8 cellular contexts compared by ENCODE assay signal in the genomic region with DNA sequence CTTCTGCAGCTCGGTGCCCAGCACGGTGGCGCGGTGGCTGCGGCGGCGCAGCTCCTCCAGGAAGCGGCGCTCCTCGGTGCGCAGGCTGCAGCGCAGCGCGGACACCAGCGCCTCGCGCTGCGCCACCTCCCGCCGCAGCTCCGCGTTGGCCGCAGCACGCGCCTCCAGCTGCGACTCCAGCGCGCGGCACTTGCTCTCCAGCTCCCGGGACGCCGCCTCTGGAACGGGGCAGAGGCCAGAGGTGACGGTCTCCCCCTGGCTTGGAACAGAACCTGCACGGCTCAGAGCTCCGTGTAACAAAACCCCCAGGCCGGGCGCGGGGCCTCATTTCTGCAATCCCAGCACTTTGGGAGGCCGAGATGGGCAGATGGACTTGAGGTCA. TPM values are rescaled to one million over a fixed set of nuclear protein-coding genes. Genes with fewer than 3 reads are reported as not detected.
A peak's percentile ranks its signal among the peaks of the same experiment; 100 is the strongest.
DNase-seq lines count a peak whose midpoint lies in the region; ATAC-seq, FAIRE-seq and TF ChIP-seq lines count a peak whose summit lies in the region.

No MANE protein-coding gene starts in this region.

- TF ChIP-seq CTCF in fibroblast of lung (conservative IDR thresholded peaks at IDR 0.05 in 1 of 2, IDR thresholded peaks at IDR 0.05 in 1 of 2; ENCODE audit: low read depth in 1 of 2, low read length in 2 of 2): no peak
- TF ChIP-seq CTCF in osteocyte (IDR thresholded peaks at IDR 0.05): no peak

- peaks cover 27% of the 10 kb centered on the region for H3K27me3 ChIP-seq in fibroblast of lung (ENCODE audit: control insufficient read depth, insufficient read depth, low read length)

- H3K4me1 Mint-ChIP-seq in osteocyte (ENCODE audit: unreplicated experiment): peaks cover 7% of the 10 kb centered on the region

- no peak overlapping the region for H3K9ac ChIP-seq in fibroblast of lung (ENCODE audit: insufficient read depth, low read length)

- no peaks in the 10 kb centered on the region for H3K4me1 ChIP-seq in fibroblast of lung (ENCODE audit: control insufficient read depth, extremely low read depth, insufficient read depth, low read length)

- H3K4me3 Mint-ChIP-seq in osteocyte (ENCODE audit: unreplicated experiment): peak overlapping the region; percentile 35

- no peak overlapping the region for H3K4me3 ChIP-seq in fibroblast of lung (replicated peaks in 1 of 4; ENCODE audit: control extremely low read depth in 1 of 4, insufficient read depth in 1 of 4, low read depth in 3 of 4, low read length in 4 of 4)

- TF ChIP-seq POLR2A in GM12891 (IDR thresholded peaks at IDR 0.05; ENCODE audit: low read depth, low read length) (no peak), GM12892 (IDR thresholded peaks at IDR 0.05; ENCODE audit: low read depth, low read length) (no peak)

- H3K79me2 ChIP-seq in fibroblast of lung (ENCODE audit: control insufficient read depth, insufficient read depth, low read length): no peaks in the 10 kb centered on the region

- no peak overlapping the region for H3K4me2 ChIP-seq in fibroblast of lung (ENCODE audit: extremely low read depth, insufficient read depth, low read length)

- no peaks in the 10 kb centered on the region for H3K36me3 ChIP-seq in fibroblast of lung (ENCODE audit: control insufficient read depth, insufficient read depth, low read length)

- H3K27me3 Mint-ChIP-seq in osteocyte (ENCODE audit: unreplicated experiment): peaks cover 24% of the 10 kb centered on the region

- no peaks in the 10 kb centered on the region for H3K9me3 Mint-ChIP-seq in osteocyte (ENCODE audit: unreplicated experiment)

- H3K9me3 ChIP-seq in fibroblast of lung (ENCODE audit: control insufficient read depth, insufficient read depth, low read depth, low read length): no peaks in the 10 kb centered on the region

- no peaks in the 10 kb centered on the region for H3K36me3 Mint-ChIP-seq in osteocyte (ENCODE audit: unreplicated experiment)

- no peak for ATAC-seq in GM18498 (IDR thresholded peaks at IDR 0.05; ENCODE audit: unreplicated experiment)

- FAIRE-seq in GM12891 (lab: Jason Lieb, UNC) (peak; percentile 93), GM12892 (lab: Jason Lieb, UNC) (no peak)

- H4K20me1 ChIP-seq in fibroblast of lung (ENCODE audit: control insufficient read depth, extremely low read depth, insufficient read depth, low read length): no peaks in the 10 kb centered on the region

- H3K27ac Mint-ChIP-seq in osteocyte (ENCODE audit: unreplicated experiment): no peak overlapping the region

- H3K27ac ChIP-seq in fibroblast of lung (ENCODE audit: insufficient read depth, low read length): no peak overlapping the region

- no peak overlapping the region for H2AFZ ChIP-seq in fibroblast of lung (ENCODE audit: low read length)

- DNase-seq in GM12891 (ENCODE audit: insufficient read length, low spot score) (peak; percentile 69), fibroblast of lung (ENCODE audit: low read depth in 2 of 2) (peak; percentile 25 to 35), osteocyte (ENCODE audit: extremely low spot score, unreplicated experiment) (no peak), NCI-H510A treated with DMSO at 0.1 percent for 48 hours (lab: John Stamatoyannopoulos, UW) (no peak), amniotic stem cell (lab: John Stamatoyannopoulos, UW) (no peak), GM12892 (ENCODE audit: insufficient read length) (no peak)
- peak; percentile 47 to 54 for DNase-seq in activated CD4-positive, alpha-beta T cell treated with anti-CD3 and anti-CD28 coated beads, Interleukin-2, amount 50 U/mL, for 48 hours

TF ChIP-seq in GM12891, 5 proteins besides CTCF, POLR2A, EP300 and RAD21:
- TF ChIP-seq SPI1 (IDR thresholded peaks at IDR 0.05; ENCODE audit: low read depth, low read length): no peak
- TF ChIP-seq POU2F2 (IDR thresholded peaks at IDR 0.05; ENCODE audit: low read depth, low read length): no peak
- no peak for TF ChIP-seq PAX5 (IDR thresholded peaks at IDR 0.05; ENCODE audit: insufficient read depth, low read length, severe bottlenecking)
- TF ChIP-seq TAF1 (IDR thresholded peaks at IDR 0.05; ENCODE audit: low read depth, low read length): no peak
- TF ChIP-seq POLR2AphosphoS5 (IDR thresholded peaks at IDR 0.05; ENCODE audit: low read depth, low read length): no peak

RNA-seq across cellular contexts. Expression of a gene that starts 13.2 kb away (rescaled TPM):
- 36.3 TPM for polyA plus RNA-seq in GM12891 (2012; ENCODE audit: low read depth, missing spikeins)
- 28.2 and 29.4 TPM in 2 replicates for total RNA-seq in fibroblast of lung
- polyA plus RNA-seq in fibroblast of lung: 10.5 and 19.2 TPM in 2 replicates
- polyA plus RNA-seq in fibroblast of lung (2012): 24.1 and 40.5 TPM in 2 replicates
- polyA minus RNA-seq in fibroblast of lung (ENCODE audit: low replicate concordance): 23.8 and 41.2 TPM in 2 replicates
- total RNA-seq in osteocyte: 47.0 and 49.4 TPM in 2 replicates
- 27.1 TPM for polyA plus RNA-seq in GM12892 (2012; ENCODE audit: missing spikeins)

RNA-seq across cellular contexts. Expression of a gene that starts 24.7 kb away (rescaled TPM):
- polyA plus RNA-seq in GM12891 (2012; ENCODE audit: low read depth, missing spikeins): not detected
- not detected in 2 replicates for total RNA-seq in fibroblast of lung
- polyA plus RNA-seq in fibroblast of lung: not detected in 2 replicates
- polyA plus RNA-seq in fibroblast of lung (2012): not detected in 2 replicates
- not detected in 2 replicates for polyA minus RNA-seq in fibroblast of lung (ENCODE audit: low replicate concordance)
- total RNA-seq in osteocyte: not detected in 2 replicates
- not detected for polyA plus RNA-seq in GM12892 (2012; ENCODE audit: missing spikeins)

Comparison
In these comparisons a context has a peak if more than half of its experiments do, and no peak if none do; other contexts are left out.
1. DNase-seq: peak in GM12891 (single experiment), activated CD4-positive, alpha-beta T cell treated with anti-CD3 and anti-CD28 coated beads, Interleukin-2, amount 50 U/mL, for 48 hours (2 of 2) and fibroblast of lung (2 of 2); none in osteocyte (single experiment), NCI-H510A treated with DMSO at 0.1 percent for 48 hours (single experiment), amniotic stem cell (single experiment) and GM12892 (single experiment).